In the genomic region with DNA sequence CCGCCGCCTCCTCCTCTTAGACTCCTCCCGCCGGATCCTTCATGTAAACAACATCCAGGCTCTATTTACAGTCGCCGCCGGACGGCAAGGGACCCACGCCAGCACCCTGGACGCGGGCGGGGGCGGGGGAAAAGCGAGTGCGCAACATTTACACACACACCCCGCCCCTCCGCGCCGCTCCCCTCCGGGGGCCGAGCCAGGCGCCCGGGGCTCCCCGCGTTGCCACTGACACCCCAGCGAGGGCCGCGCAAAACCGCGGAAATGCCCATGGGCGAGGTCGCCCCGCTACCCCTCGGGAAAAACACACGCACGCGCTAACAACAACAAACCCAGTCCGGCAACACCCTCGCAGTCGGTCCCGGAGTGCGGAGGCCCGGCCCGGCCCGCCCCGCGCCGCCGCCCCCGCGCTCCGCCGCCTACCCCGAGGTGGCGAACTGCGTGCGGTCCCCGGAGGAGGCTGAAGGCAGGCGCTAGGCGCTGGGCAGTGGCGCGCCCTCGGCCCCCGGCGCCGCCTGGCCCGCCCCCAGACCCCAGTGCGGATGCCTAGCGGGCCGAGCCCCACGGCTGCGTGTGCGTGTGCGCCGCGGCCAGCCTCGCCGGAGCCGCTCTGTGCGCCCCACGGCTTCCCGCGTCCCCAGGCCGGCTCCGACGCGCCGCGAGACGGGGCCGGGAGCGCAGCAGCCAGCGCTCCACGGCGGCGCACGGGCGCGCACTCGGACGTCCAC, we compare ENCODE assay signal across 9 cellular contexts.
DNase-seq lines count a peak whose midpoint lies in the region; ATAC-seq, FAIRE-seq and TF ChIP-seq lines count a peak whose summit lies in the region.
"Had no signal": no experiment of that assay in that cellular context is flagged by ENCODE, and none has a peak within 500 bp of the region (broad histone marks: within the 10 kb centered on the region; RNA-seq: fewer than 3 reads in every experiment).

No MANE protein-coding gene starts in this region.

- POLR2A ChIA-PET in H1 (lab: Charles Lee; ENCODE audit: partially characterized antibody) = interaction anchor here (1.2 to 1.6 kb wide), 3 partner anchors 8 to 116 kb away, joined by 3 to 7 read pairs (median 4); no protein-coding TSS in a partner anchor

- H3K27ac ChIP-seq in H1 (ENCODE audit: low read depth, low read length) (peak overlapping the region; percentile 96), mesendoderm (ENCODE audit: low read depth, low read length) (peak overlapping the region; percentile 74)

- H3K4me3 ChIP-seq in H1 (ENCODE audit: extremely low read depth in 1 of 4, insufficient read depth in 2 of 4, low read depth in 3 of 4, low read length in 4 of 4) (peak overlapping the region; percentile 74 to 96 (median 82)), mesendoderm (ENCODE audit: low read length) (peak overlapping the region; percentile 8)

- H3K56ac ChIP-seq in H1 (replicated peaks; ENCODE audit: insufficient read length, low read depth, low read length) (peak overlapping the region; percentile 59), mesendoderm (ENCODE audit: low read length) (peak overlapping the region; percentile 97)

- no peak overlapping the region; the same call in 1 of the 2 replicates for H3K18ac ChIP-seq in H1 (ENCODE audit: extremely low read depth, low read length)
- H3K18ac ChIP-seq in mesendoderm (ENCODE audit: low read length) = peak overlapping the region; percentile 57

- CTCF ChIA-PET in activated CD8-positive, alpha-beta memory T cell treated with anti-CD3 and anti-CD28 coated beads, Interleukin-2, amount 10 ng/mL, durations not matched to agents 7 days and 5 days (lab: Charles Lee) = interaction anchor here (3.5 to 5.7 kb wide), 2 partner anchors 7 to 621 kb away, joined by 16 to 83 read pairs; no protein-coding TSS in a partner anchor
- CTCF ChIA-PET in H1 (lab: Charles Lee; ENCODE audit: partially characterized antibody) = interaction anchor here (5.3 kb wide), 1 partner anchor 9 kb away, joined by 61 read pairs; no protein-coding TSS in a partner anchor

- FAIRE-seq in H1 (lab: Jason Lieb, UNC) = no peak
- FAIRE-seq: A204.1 had no signal

- no peaks in the 10 kb centered on the region; a peak in 1 of 7 replicates for H3K27me3 ChIP-seq in H1 (replicated peaks in 1 of 4; ENCODE audit: control insufficient read depth in 3 of 4, extremely low read depth in 1 of 4, insufficient read depth in 3 of 4, low read length in 3 of 4)
- H3K27me3 ChIP-seq in mesendoderm (ENCODE audit: insufficient read depth, low read length, poor library complexity) = no peaks in the 10 kb centered on the region

- H3K4me1 ChIP-seq in H1 (replicated peaks in 1 of 4; ENCODE audit: control insufficient read depth in 3 of 4, insufficient read depth in 4 of 4, low read length in 3 of 4) (peaks cover 0 to 10% (median 4%) of the 10 kb centered on the region in 4 experiments; a peak in 3 of 7 replicates), mesendoderm (ENCODE audit: control insufficient read depth, low read depth, low read length) (peaks cover 2% of the 10 kb centered on the region)

- H3K4ac ChIP-seq in H1 (replicated peaks; ENCODE audit: insufficient read length, low read depth, low read length) = peak overlapping the region; percentile 59
- peak overlapping the region; percentile 38 for H3K4ac ChIP-seq in mesendoderm (ENCODE audit: low read depth, low read length)

- peak overlapping the region; percentile 85 for H3K4me3 Mint-ChIP-seq in activated CD8-positive, alpha-beta memory T cell treated with anti-CD3 and anti-CD28 coated beads, Interleukin-2, amount 10 ng/mL, durations not matched to agents 7 days and 5 days

- H3K23ac ChIP-seq in H1 (ENCODE audit: insufficient read length) = no peak overlapping the region
- H3K23ac ChIP-seq in mesendoderm (ENCODE audit: low read length) = peak overlapping the region; percentile 66

- H3K4me2 ChIP-seq in H1 (ENCODE audit: insufficient read depth in 1 of 2, low read depth in 2 of 2, low read length in 2 of 2) (peak overlapping the region; percentile 73 to 87), mesendoderm (ENCODE audit: low read length) (peak overlapping the region; percentile 59)

- TF ChIP-seq CTCF in H1 (IDR thresholded peaks at IDR 0.05; ENCODE audit: control extremely low read depth in 1 of 3, insufficient read depth in 1 of 3, low read depth in 1 of 3, low read length in 3 of 3) = no peak

- no peaks in the 10 kb centered on the region for H3K79me1 ChIP-seq in H1 (ENCODE audit: low read depth, low read length)
- H3K79me1 ChIP-seq in mesendoderm (ENCODE audit: low read length) = no peaks in the 10 kb centered on the region

- peak overlapping the region; percentile 49 to 99 (median 93) for H3K9ac ChIP-seq in H1 (replicated peaks in 1 of 4; ENCODE audit: extremely low read depth in 1 of 4, low read depth in 3 of 4, low read length in 3 of 4)
- H3K9ac ChIP-seq in mesendoderm (ENCODE audit: low read length) = peak overlapping the region; percentile 86

- 0% methylated on average over 27 of the region's 101 CpGs; no CpG with 5 or more reads in 1 of the 2 experiments for WGBS in H1 (ENCODE audit: extremely low coverage in 1 of 2, insufficient coverage in 1 of 2, insufficient read length in 1 of 2, insufficient replicate concordance in 2 of 2, low coverage in 1 of 2, low lambda C conversion rate in 2 of 2, missing lambda C conversion rate in 1 of 2), 2 experiments
- no CpG with 5 or more reads among the region's 101 CpGs for WGBS in mesendoderm (ENCODE audit: extremely low coverage, insufficient coverage, low lambda C conversion rate)

- peaks cover 2% of the 10 kb centered on the region for H3K36me3 Mint-ChIP-seq in activated CD8-positive, alpha-beta memory T cell treated with anti-CD3 and anti-CD28 coated beads, Interleukin-2, amount 10 ng/mL, durations not matched to agents 7 days and 5 days

- DNase-seq in DMS153 (lab: John Stamatoyannopoulos, UW) (peak; percentile 19), DMS153 treated with DMSO at 0.1 percent for 48 hours (lab: John Stamatoyannopoulos, UW; ENCODE audit: unreplicated experiment) (no peak), NCI-H82 (lab: John Stamatoyannopoulos, UW) (peak; percentile 87), H1 (ENCODE audit: low read depth in 1 of 2, low spot score in 2 of 2) (peak in 1 of 2 experiments; percentile 73), mesendoderm (peak; percentile 85)
- DNase-seq in activated CD8-positive, alpha-beta memory T cell treated with anti-CD3 and anti-CD28 coated beads, Interleukin-2, amount 10 ng/mL, durations not matched to agents 7 days and 5 days = peak; percentile 74
- DNase-seq in stimulated activated CD8-positive, alpha-beta memory T cell treated with anti-CD3 and anti-CD28 coated beads, Interleukin-12 subunit alpha, Interleukin-12 subunit beta, amount 100 ng/mL, for 4 hours (ENCODE audit: low read depth) = peak; percentile 68

- no peak overlapping the region for H3K14ac ChIP-seq in H1 (ENCODE audit: insufficient read length)

- no peaks in the 10 kb centered on the region for H3K9me3 ChIP-seq in H1 (ENCODE audit: insufficient read depth in 2 of 2, low read depth in 1 of 2, low read length in 1 of 2)

- no peak overlapping the region; the same call in 1 of the 2 replicates for H2AFZ ChIP-seq in H1 (ENCODE audit: low read length)

- TF ChIP-seq EP300 in H1 (IDR thresholded peaks at IDR 0.05; ENCODE audit: borderline replicate concordance in 1 of 2, low read depth in 2 of 2, low read length in 2 of 2) = no peak

- peak; percentile 56 for ATAC-seq in HG02885 (IDR thresholded peaks at IDR 0.05; ENCODE audit: poor library complexity, unreplicated experiment)
- peak; percentile 72 for ATAC-seq in activated CD8-positive, alpha-beta memory T cell treated with anti-CD3 and anti-CD28 coated beads, Interleukin-2, amount 10 ng/mL, durations not matched to agents 7 days and 5 days

- peaks cover 11% of the 10 kb centered on the region for H3K23me2 ChIP-seq in H1 (ENCODE audit: low read depth, low read length)

- no peak overlapping the region for H2BK20ac ChIP-seq in H1 (ENCODE audit: low read length)

- peaks cover 3 to 4% of the 10 kb centered on the region in 2 experiments for H4K20me1 ChIP-seq in H1 (replicated peaks in 1 of 2; ENCODE audit: control insufficient read depth in 1 of 2, insufficient read depth in 2 of 2, low read length in 2 of 2)

- no peak; a peak in 1 of 4 replicates for TF ChIP-seq RAD21 in H1 (IDR thresholded peaks at IDR 0.05 in 1 of 2, conservative IDR thresholded peaks at IDR 0.05 in 1 of 2; ENCODE audit: low read depth in 2 of 2, low read length in 2 of 2)

- H2AK5ac ChIP-seq in H1 (ENCODE audit: low read depth, low read length) (no peak overlapping the region), mesendoderm (ENCODE audit: low read length) (no peak overlapping the region)

- peak in 1 of 2 experiments; percentile 65; a peak in 2 of 3 replicates for TF ChIP-seq POLR2A in H1 (IDR thresholded peaks at IDR 0.05; ENCODE audit: control extremely low read depth in 1 of 2, low read depth in 2 of 2, low read length in 2 of 2)

- H4K8ac ChIP-seq in H1 (ENCODE audit: extremely low read depth, insufficient read depth, low read length) (peak overlapping the region; percentile 97), mesendoderm (ENCODE audit: low read depth, low read length) (peak overlapping the region; percentile 82)

- H4K5ac ChIP-seq in H1 (ENCODE audit: insufficient read length, low read depth, low read length) = no peak overlapping the region
- no peak overlapping the region for H4K5ac ChIP-seq in mesendoderm (ENCODE audit: low read length)

- peaks cover 37% of the 10 kb centered on the region for H3K4me1 Mint-ChIP-seq in activated CD8-positive, alpha-beta memory T cell treated with anti-CD3 and anti-CD28 coated beads, Interleukin-2, amount 10 ng/mL, durations not matched to agents 7 days and 5 days

- H2BK5ac ChIP-seq in H1 (ENCODE audit: low read depth, low read length) (peak overlapping the region; percentile 77), mesendoderm (ENCODE audit: low read length) (peak overlapping the region; percentile 35)

- H2BK120ac ChIP-seq in H1 (replicated peaks; ENCODE audit: low read depth, low read length) = no peak overlapping the region
- H2BK120ac ChIP-seq in mesendoderm (ENCODE audit: low read depth, low read length) = no peak overlapping the region

- no peak overlapping the region for H4K91ac ChIP-seq in H1 (replicated peaks; ENCODE audit: insufficient read length, low read length)

- peak overlapping the region; percentile 76 for H3K27ac Mint-ChIP-seq in activated CD8-positive, alpha-beta memory T cell treated with anti-CD3 and anti-CD28 coated beads, Interleukin-2, amount 10 ng/mL, durations not matched to agents 7 days and 5 days

- H2BK15ac ChIP-seq in H1 (ENCODE audit: low read length) = no peak overlapping the region
- peak overlapping the region; percentile 1 for H2BK15ac ChIP-seq in mesendoderm (replicated peaks; ENCODE audit: low read depth)

- H3K36me3 ChIP-seq in H1 (ENCODE audit: control insufficient read depth in 2 of 4, insufficient read depth in 4 of 4, low read length in 3 of 4) (no peaks in the 10 kb centered on the region), mesendoderm (ENCODE audit: control insufficient read depth, insufficient read depth, low read length) (no peaks in the 10 kb centered on the region)

- H3K79me2 ChIP-seq in H1 (ENCODE audit: control insufficient read depth in 1 of 2, insufficient read depth in 2 of 2, low read length in 2 of 2) (peaks cover 4 to 41% of the 10 kb centered on the region in 2 experiments; a peak in 3 of 4 replicates), mesendoderm (ENCODE audit: control insufficient read depth, insufficient read depth, low read length) (peaks cover 10% of the 10 kb centered on the region)

- no peaks in the 10 kb centered on the region for H3K27me3 Mint-ChIP-seq in activated CD8-positive, alpha-beta memory T cell treated with anti-CD3 and anti-CD28 coated beads, Interleukin-2, amount 10 ng/mL, durations not matched to agents 7 days and 5 days

- H2BK12ac ChIP-seq in H1 (ENCODE audit: low read depth, low read length) = no peak overlapping the region

- no peaks in the 10 kb centered on the region for H3K9me3 Mint-ChIP-seq in activated CD8-positive, alpha-beta memory T cell treated with anti-CD3 and anti-CD28 coated beads, Interleukin-2, amount 10 ng/mL, durations not matched to agents 7 days and 5 days (ENCODE audit: low read depth)
